9 cellular contexts compared by ENCODE assay signal in the genomic region with DNA sequence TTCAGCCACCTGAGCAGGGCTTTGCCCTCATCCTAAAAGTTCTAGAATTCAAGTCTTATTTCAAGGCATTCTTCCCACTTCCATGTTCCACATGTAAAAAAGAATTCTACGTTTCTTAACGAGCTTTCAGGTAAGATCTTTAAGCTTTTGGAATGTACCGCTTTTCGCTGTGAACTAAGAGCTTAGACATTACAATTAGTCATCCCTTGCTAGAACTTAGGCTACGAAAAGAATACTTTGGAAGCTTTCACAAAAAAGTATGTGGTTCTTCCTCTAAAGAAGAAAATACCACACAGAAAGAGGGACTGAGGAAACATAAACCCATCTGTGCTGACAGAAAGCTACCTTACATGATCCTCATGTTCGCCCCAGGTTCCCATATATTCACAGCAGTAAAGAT. TPM values are rescaled to one million over a fixed set of nuclear protein-coding genes. Genes with fewer than 3 reads are reported as not detected.
DNase-seq lines count a peak whose midpoint lies in the region; ATAC-seq and TF ChIP-seq lines count a peak whose summit lies in the region.
"Had no signal": no experiment of that assay in that cellular context is flagged by ENCODE, and none has a peak within 500 bp of the region (broad histone marks: within the 10 kb centered on the region; RNA-seq: fewer than 3 reads in every experiment).

No MANE protein-coding gene starts in this region.

- no peak overlapping the region for H2BK120ac ChIP-seq in H9 (ENCODE audit: low read depth, low read length, poor library complexity, severe bottlenecking)

- no peak for ATAC-seq in T-helper 17 cell
- ATAC-seq in gastrocnemius medialis = no peak
- ATAC-seq in sciatic nerve = no peak
- no peak for ATAC-seq in HG03280 (IDR thresholded peaks at IDR 0.05; ENCODE audit: unreplicated experiment)

- TF ChIP-seq CTCF in H9 (conservative IDR thresholded peaks at IDR 0.05) = no peak
- TF ChIP-seq CTCF in fibroblast of mammary gland (conservative IDR thresholded peaks at IDR 0.05; ENCODE audit: control insufficient read depth, insufficient read depth, low read depth, low read length) = no peak
- TF ChIP-seq CTCF in gastrocnemius medialis (IDR thresholded peaks at IDR 0.05 in 4 of 5, conservative IDR thresholded peaks at IDR 0.05 in 1 of 5) = no peak

- no peaks in the 10 kb centered on the region for H3K36me3 ChIP-seq in gastrocnemius medialis
- H3K36me3 ChIP-seq: thyroid gland had no signal

- H3K14ac ChIP-seq in H9 (ENCODE audit: insufficient read depth, low read length) = no peak overlapping the region

- H3K27ac Mint-ChIP-seq in H9 = peak overlapping the region in 1 of 3 experiments; percentile 67; a peak in 1 of 7 replicates
- peak overlapping the region; percentile 97 for H3K27ac Mint-ChIP-seq in T-helper 17 cell

- H3K23me2 ChIP-seq in H9 (ENCODE audit: insufficient read length, low read depth, low read length, poor library complexity, severe bottlenecking) = peaks cover 7% of the 10 kb centered on the region

- no peaks in the 10 kb centered on the region for H3K27me3 ChIP-seq in H9 (ENCODE audit: insufficient read depth, low read length)
- H3K27me3 ChIP-seq in gastrocnemius medialis = no peaks in the 10 kb centered on the region
- H3K27me3 ChIP-seq: thyroid gland had no signal

- H3T11ph ChIP-seq in H9 (ENCODE audit: low read length) = no peak overlapping the region

- H3K4ac ChIP-seq in H9 (ENCODE audit: low read depth, low read length) = no peak overlapping the region

- DNase-seq in H9 = no peak
- DNase-seq in T-helper 17 cell = no peak
- DNase-seq in fibroblast of mammary gland (ENCODE audit: low read depth) = no peak
- no peak for DNase-seq in gastrocnemius medialis
- DNase-seq in NCI-H82 treated with DMSO at 0.1 percent for 48 hours (lab: John Stamatoyannopoulos, UW; ENCODE audit: unreplicated experiment) = no peak
- no peak for DNase-seq in NCI-H345 (lab: John Stamatoyannopoulos, UW)
- no peak for DNase-seq in sciatic nerve (ENCODE audit: low spot score)

- H3K27ac ChIP-seq in H9 (ENCODE audit: insufficient read length, low read depth, low read length) = no peak overlapping the region
- peak overlapping the region; percentile 87 to 98 (median 94) for H3K27ac ChIP-seq in gastrocnemius medialis

- H3K79me2 ChIP-seq in H9 (ENCODE audit: insufficient read depth, low read length) = peaks cover 22% of the 10 kb centered on the region

- no peak for TF ChIP-seq POLR2A in gastrocnemius medialis (IDR thresholded peaks at IDR 0.05)

- no peak overlapping the region for H3K4me2 ChIP-seq in H9 (ENCODE audit: insufficient read depth, insufficient read length, low read length)

- no peak overlapping the region for H2BK5ac ChIP-seq in H9 (ENCODE audit: insufficient read length, low read length)

- H4K20me1 ChIP-seq in H9 (ENCODE audit: control insufficient read depth, insufficient read depth, insufficient read length) = no peaks in the 10 kb centered on the region

- no peak overlapping the region for H2AFZ ChIP-seq in H9 (ENCODE audit: low read length)

- no peak overlapping the region for H3K23ac ChIP-seq in H9 (ENCODE audit: insufficient read length, low read depth, low read length)

- H4K8ac ChIP-seq in H9 (replicated peaks; ENCODE audit: insufficient read length, low read depth, low read length) = no peak overlapping the region

- H3K27me3 Mint-ChIP-seq in H9 (ENCODE audit: low read depth) = no peaks in the 10 kb centered on the region; the same call in 1 of the 2 replicates
- no peaks in the 10 kb centered on the region for H3K27me3 Mint-ChIP-seq in T-helper 17 cell

- H3K4me1 ChIP-seq in H9 (ENCODE audit: insufficient read depth, low read length) (no peaks in the 10 kb centered on the region), gastrocnemius medialis (peaks cover 14 to 19% of the 10 kb centered on the region in 2 donors)

- H4K91ac ChIP-seq in H9 (ENCODE audit: insufficient read length, low read depth, low read length) = no peak overlapping the region

- no peak overlapping the region for H4K5ac ChIP-seq in H9 (ENCODE audit: insufficient read length, low read depth, low read length)

- H3K18ac ChIP-seq in H9 (ENCODE audit: insufficient read length, low read depth, low read length) = no peak overlapping the region

- no peak overlapping the region for H2AK5ac ChIP-seq in H9 (ENCODE audit: insufficient read length, low read length)

- in situ Hi-C loops in gastrocnemius medialis (cut with MboI; ENCODE audit: low sequenced_read_pairs in 4 of 4) = loop anchor here in 3 of 4 donors (5.0 kb wide), 2 partner anchors 36 to 41 kb away; no protein-coding TSS in a partner anchor

- WGBS in H9 (ENCODE audit: extremely low coverage, insufficient read length, low lambda C conversion rate) = no CpG with 5 or more reads among the region's 6 CpGs

- no peaks in the 10 kb centered on the region for H3K9me3 Mint-ChIP-seq in H9

- no peaks in the 10 kb centered on the region for H3K79me1 ChIP-seq in H9 (ENCODE audit: insufficient read depth, low read depth, low read length, poor library complexity, severe bottlenecking)

- H3K9ac ChIP-seq in H9 (ENCODE audit: extremely low read depth, insufficient read length, low read length) = no peak overlapping the region

- H3K4me3 ChIP-seq in fibroblast of mammary gland (ENCODE audit: control insufficient read depth, low read depth, low read length) (peak overlapping the region; percentile 85), gastrocnemius medialis (no peak overlapping the region)

- H3K4me3 Mint-ChIP-seq in H9 = peak overlapping the region; percentile 80 to 95
- peak overlapping the region; percentile 75 for H3K4me3 Mint-ChIP-seq in T-helper 17 cell

- intact Hi-C loops in gastrocnemius medialis (cut with DNase I; ENCODE audit: low total_unique reads) = no loop called here
- intact Hi-C loops in sciatic nerve (cut with DNase I) = no loop called here

- no peak overlapping the region for H3K56ac ChIP-seq in H9 (ENCODE audit: insufficient read length, low read depth, low read length)

- H3K36me3 Mint-ChIP-seq in H9 (ENCODE audit: insufficient read depth in 1 of 3, low read depth in 3 of 3) = peaks cover 1 to 20% (median 14%) of the 10 kb centered on the region in 3 experiments
- H3K36me3 Mint-ChIP-seq in T-helper 17 cell (ENCODE audit: low read depth) = no peaks in the 10 kb centered on the region

- no peak overlapping the region for H2BK20ac ChIP-seq in H9 (ENCODE audit: low read depth, low read length, poor library complexity, severe bottlenecking)

- H2BK15ac ChIP-seq in H9 (ENCODE audit: low read depth, low read length) = no peak overlapping the region

- H3K4me1 Mint-ChIP-seq in H9 (peaks cover 27 to 38% of the 10 kb centered on the region in 2 experiments), T-helper 17 cell (peaks cover 44% of the 10 kb centered on the region)

- H3K9me3 ChIP-seq in H9 (ENCODE audit: control insufficient read depth, low read depth, low read length) (no peaks in the 10 kb centered on the region), T-helper 17 cell (ENCODE audit: control insufficient read depth, low read length, poor library complexity, severe bottlenecking) (no peaks in the 10 kb centered on the region), gastrocnemius medialis (no peaks in the 10 kb centered on the region)
- H3K9me3 ChIP-seq: thyroid gland had no signal

- H2BK12ac ChIP-seq in H9 (ENCODE audit: insufficient read length, low read depth, low read length) = no peak overlapping the region

RNA-seq across cellular contexts. Expression of a gene that starts 1.9 kb away (rescaled TPM):
- total RNA-seq in H9 (2021) (127 and 136 TPM in 2 replicates), T-helper 17 cell (100 to 1,000 TPM; 207 to 208 TPM), gastrocnemius medialis (100 to 1,000 TPM; 163 to 272 (median 202) TPM), sciatic nerve (241 TPM)

RNA-seq across cellular contexts. Expression of a gene that starts 2.2 kb away (rescaled TPM):
- total RNA-seq in H9 (2021) (3.1 and 6.4 TPM in 2 replicates), T-helper 17 cell (1 to 10 TPM in 1 of 2 donors, under 1 TPM in 1; 0.75 to 4.5 TPM), gastrocnemius medialis (1 to 10 TPM; 3.6 to 9.5 (median 5.3) TPM), sciatic nerve (8.7 TPM)

RNA-seq across cellular contexts. Expression of a gene that starts 24.6 kb away (rescaled TPM):
- total RNA-seq in H9 (2021) (96.2 and 96.3 TPM in 2 replicates), T-helper 17 cell (10 to 100 TPM; 43.7 to 74.6 TPM), gastrocnemius medialis (100 to 1,000 TPM in 2 of 4 donors, 10 to 100 TPM in 2; 75.0 to 146 (median 104) TPM), sciatic nerve (70.8 TPM)

RNA-seq across cellular contexts. Expression of a gene that starts 27.2 kb away (rescaled TPM):
- total RNA-seq in H9 (2021) = not detected in 2 replicates
- total RNA-seq in T-helper 17 cell = not detected
- total RNA-seq in gastrocnemius medialis = not detected
- not detected for total RNA-seq in sciatic nerve
- total RNA-seq: thyroid gland had no signal

RNA-seq across cellular contexts. Expression of a gene that starts 34.0 kb away (rescaled TPM):
- total RNA-seq in H9 (2021) (72.6 and 79.3 TPM in 2 replicates), T-helper 17 cell (10 to 100 TPM; 47.0 to 54.6 TPM), gastrocnemius medialis (10 to 100 TPM; 21.2 to 39.3 (median 32.4) TPM), sciatic nerve (21.4 TPM)
